In the genomic region with DNA sequence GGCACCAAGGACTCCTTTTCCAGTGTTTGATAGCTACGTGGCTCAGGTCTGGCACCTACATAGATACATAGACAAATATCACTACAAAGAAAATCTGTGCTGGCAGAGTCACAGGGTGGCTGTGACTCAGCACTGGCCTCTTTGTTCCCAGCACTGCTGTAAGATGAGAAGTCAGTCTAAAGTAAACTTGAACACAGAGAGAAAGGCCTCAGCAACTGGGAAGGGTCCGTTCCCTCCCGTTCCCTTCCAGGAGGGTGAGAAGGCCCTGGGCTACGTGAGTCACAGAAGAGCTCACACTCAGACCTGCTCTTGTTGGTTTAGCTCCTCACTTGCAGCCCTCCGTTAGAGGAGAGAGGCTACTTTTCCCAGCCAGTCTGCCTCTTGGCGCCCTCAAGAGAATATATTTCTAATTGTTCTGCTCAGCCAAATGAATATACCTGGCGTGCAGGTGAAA, we compare ENCODE assay signal across 8 cellular contexts. TPM values are rescaled to one million over a fixed set of nuclear protein-coding genes. Genes with fewer than 3 reads are reported as not detected.
DNase-seq lines count a peak whose midpoint lies in the region; ATAC-seq and TF ChIP-seq lines count a peak whose summit lies in the region.

No MANE protein-coding gene starts in this region.

- peaks cover 23% of the 10 kb centered on the region for H3K27me3 Mint-ChIP-seq in WTC11 (ENCODE audit: low read depth)

- no peak overlapping the region for H3K4me3 ChIP-seq in subcutaneous abdominal adipose tissue (ENCODE audit: low read depth in 1 of 5, low read length in 5 of 5)

- H3K36me3 ChIP-seq in subcutaneous abdominal adipose tissue (ENCODE audit: control insufficient read depth in 5 of 5, insufficient read depth in 5 of 5, low read length in 5 of 5): peaks cover 22 to 79% (median 58%) of the 10 kb centered on the region in 5 donors

- H3K4me1 ChIP-seq in subcutaneous abdominal adipose tissue (ENCODE audit: control insufficient read depth in 5 of 5, insufficient read depth in 5 of 5, low read length in 5 of 5): peaks cover 42 to 90% (median 80%) of the 10 kb centered on the region in 5 donors

- H3K9me3 Mint-ChIP-seq in WTC11: no peaks in the 10 kb centered on the region

- H3K4me1 Mint-ChIP-seq in WTC11: peaks cover 29% of the 10 kb centered on the region

- H3K27ac Mint-ChIP-seq in WTC11: peak overlapping the region; percentile 83

- H3K36me3 Mint-ChIP-seq in WTC11: no peaks in the 10 kb centered on the region; the same call in 1 of the 2 replicates

- peak overlapping the region in 2 of 5 donors; percentile 17 to 60 for H3K9ac ChIP-seq in subcutaneous abdominal adipose tissue (ENCODE audit: low read length in 5 of 5)

- CTCF ChIA-PET in WTC11 (lab: Charles Lee): interaction anchor here (1.0 to 1.8 kb wide), 4 partner anchors 12 to 146 kb away, joined by 3 to 5 read pairs (median 4); no protein-coding TSS in a partner anchor

- no peaks in the 10 kb centered on the region for H3K27me3 ChIP-seq in subcutaneous abdominal adipose tissue (ENCODE audit: control insufficient read depth in 5 of 5, insufficient read depth in 4 of 5, low read length in 5 of 5)

- H3K9me3 ChIP-seq in subcutaneous abdominal adipose tissue (ENCODE audit: control insufficient read depth in 5 of 5, low read length in 5 of 5): no peaks in the 10 kb centered on the region

- ATAC-seq in WTC11 (peak; percentile 92), GM19328 (IDR thresholded peaks at IDR 0.05; ENCODE audit: unreplicated experiment) (no peak), GM18502 (IDR thresholded peaks at IDR 0.05; ENCODE audit: poor library complexity, unreplicated experiment) (no peak)

- DNase-seq in AG09319 (ENCODE audit: extremely low read depth, low read depth): peak; percentile 90
- peak; percentile 85 for DNase-seq in NCI-H1092 (lab: John Stamatoyannopoulos, UW)
- peak; percentile 30 for DNase-seq in WTC11 (ENCODE audit: low spot score)
- DNase-seq in iPS-NIHi11 (ENCODE audit: low spot score): peak; percentile 57
- no peak for DNase-seq in NK-92 (lab: John Stamatoyannopoulos, UW; ENCODE audit: unreplicated experiment)

- POLR2A ChIA-PET in WTC11 (lab: Charles Lee): interaction anchor here (1.1 kb wide), 1 partner anchor 24 kb away, joined by 6 read pairs; no protein-coding TSS in a partner anchor

- no peak for TF ChIP-seq CTCF in AG09319 (IDR thresholded peaks at IDR 0.05; ENCODE audit: low read depth, low read length)
- no peak for TF ChIP-seq CTCF in WTC11 (IDR thresholded peaks at IDR 0.05)

- H3K27ac ChIP-seq in subcutaneous abdominal adipose tissue (ENCODE audit: low read depth, low read length): peak overlapping the region; percentile 93

- no peak overlapping the region for H3K4me3 Mint-ChIP-seq in WTC11

TF ChIP-seq in WTC11, 78 proteins besides CTCF, POLR2A, EP300 and RAD21:
- TF ChIP-seq NFE2L1 (CRISPR knock-in tag; IDR thresholded peaks at IDR 0.05): 0 out of 2 replicates have a peak, but pooled peaks have one; percentile 51
- no peak for TF ChIP-seq RELA (CRISPR knock-in tag; IDR thresholded peaks at IDR 0.05; ENCODE audit: borderline replicate concordance)
- TF ChIP-seq PRDM15 (CRISPR knock-in tag; IDR thresholded peaks at IDR 0.05): no peak
- TF ChIP-seq GABPB1 (CRISPR knock-in tag; IDR thresholded peaks at IDR 0.05): peak; percentile 74; the same call in 1 of the 2 replicates

RNA-seq across cellular contexts. Expression of gene ANXA2, which starts 23.1 kb away (rescaled TPM):
- total RNA-seq in WTC11 (2021): 116 to 152 TPM (median 119 TPM) in 3 replicates
